In the genomic region with DNA sequence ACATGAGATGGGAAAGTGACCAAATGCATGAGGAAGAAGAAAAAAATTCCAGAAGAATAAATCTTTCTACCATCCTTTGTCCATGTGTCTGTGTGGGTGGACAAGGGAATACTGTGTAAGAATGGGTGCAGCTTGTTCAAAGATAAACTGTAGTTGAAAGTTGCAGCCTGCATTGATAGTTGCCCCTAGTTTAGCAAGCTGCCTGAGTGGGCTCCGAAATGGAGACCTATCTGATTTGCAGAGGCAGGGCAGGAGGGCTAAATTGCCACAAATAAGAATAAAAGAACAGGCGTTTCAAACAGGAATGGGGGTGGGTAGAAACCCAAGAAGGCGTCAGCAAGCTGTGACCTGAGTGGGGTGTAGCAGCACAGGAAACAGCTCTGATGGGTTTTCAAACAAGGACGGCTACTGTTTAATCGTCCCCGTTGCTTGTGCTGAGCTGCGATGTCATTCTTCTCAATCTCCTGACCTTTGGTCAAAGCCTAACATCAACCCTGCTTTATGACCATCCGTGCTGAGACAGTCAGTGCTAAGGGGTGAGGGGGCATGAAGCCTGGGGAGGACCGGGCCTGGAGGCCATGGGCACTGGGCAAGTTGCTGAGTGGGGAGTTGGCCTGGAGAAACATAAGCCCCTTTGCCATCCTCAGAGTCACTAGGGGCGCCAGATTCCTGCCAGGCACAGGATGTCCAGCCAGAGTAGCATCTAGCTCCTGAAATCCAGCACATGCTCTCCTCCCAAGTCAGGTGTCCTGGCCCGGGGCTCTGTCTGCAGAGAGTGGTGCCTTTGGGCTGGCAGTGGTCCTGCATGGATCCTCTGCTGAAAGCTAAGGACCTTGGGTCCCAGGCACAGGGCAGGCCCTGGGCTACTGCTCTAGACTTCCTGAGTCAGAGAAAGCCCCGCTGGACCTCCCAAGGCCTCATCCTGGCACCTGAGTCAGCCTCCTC, we compare ENCODE assay signal across 1 cellular context.
TF ChIP-seq lines count a peak whose summit lies in the region.

No MANE protein-coding gene starts in this region.

TF ChIP-seq in HepG2, 621 proteins besides CTCF, POLR2A, EP300 and RAD21 (continued from another document and continues in another):
- TF ChIP-seq ZNF615 (CRISPR knock-in tag; IDR thresholded peaks at IDR 0.05; ENCODE audit: borderline replicate concordance) (no peak), ATF1 (CRISPR knock-in tag; IDR thresholded peaks at IDR 0.05) (no peak), ZNF512 (CRISPR knock-in tag; IDR thresholded peaks at IDR 0.05) (no peak), ZNF230 (CRISPR knock-in tag; IDR thresholded peaks at IDR 0.05) (no peak), AKAP8 (CRISPR knock-in tag; IDR thresholded peaks at IDR 0.05) (no peak), RARG (CRISPR knock-in tag; IDR thresholded peaks at IDR 0.05; ENCODE audit: low read depth) (no peak), ZNF781 (CRISPR knock-in tag; IDR thresholded peaks at IDR 0.05; ENCODE audit: borderline replicate concordance, not compliant biosample characterization) (no peak), GZF1 (CRISPR knock-in tag; IDR thresholded peaks at IDR 0.05) (no peak), ZNF543 (CRISPR knock-in tag; IDR thresholded peaks at IDR 0.05) (peak; percentile 64; the same call in 1 of the 2 replicates), ZNF335 (CRISPR knock-in tag; IDR thresholded peaks at IDR 0.05) (no peak), ARNTL (CRISPR knock-in tag; IDR thresholded peaks at IDR 0.05) (no peak), ZFP90 (CRISPR knock-in tag; IDR thresholded peaks at IDR 0.05; ENCODE audit: borderline replicate concordance) (0 out of 2 replicates have a peak, but pooled peaks have one; percentile 51), JUN (CRISPR knock-in tag; IDR thresholded peaks at IDR 0.05) (no peak), YEATS4 (CRISPR knock-in tag; IDR thresholded peaks at IDR 0.05; ENCODE audit: borderline replicate concordance) (no peak), SPEN (CRISPR knock-in tag; IDR thresholded peaks at IDR 0.05; ENCODE audit: low read depth) (peak; percentile 41; the same call in 1 of the 2 replicates), ZNF746 (CRISPR knock-in tag; IDR thresholded peaks at IDR 0.05) (peak; percentile 68; the same call in 1 of the 2 replicates), KLF11 (CRISPR knock-in tag; IDR thresholded peaks at IDR 0.05) (no peak), NR1H2 (CRISPR knock-in tag; IDR thresholded peaks at IDR 0.05; ENCODE audit: borderline replicate concordance, low read depth) (no peak), ZSCAN30 (CRISPR knock-in tag; IDR thresholded peaks at IDR 0.05) (no peak), CBX1 (IDR thresholded peaks at IDR 0.05; ENCODE audit: low read depth) (no peak), NR2C2 (CRISPR knock-in tag; IDR thresholded peaks at IDR 0.05; ENCODE audit: borderline replicate concordance) (peak; percentile 38; the same call in 1 of the 2 replicates), ZNF768 (CRISPR knock-in tag; IDR thresholded peaks at IDR 0.05) (peak; percentile 33; the same call in 1 of the 2 replicates), ZNF644 (CRISPR knock-in tag; IDR thresholded peaks at IDR 0.05; ENCODE audit: low read depth) (no peak), DMAP1 (CRISPR knock-in tag; IDR thresholded peaks at IDR 0.05) (peak; percentile 32; the same call in 1 of the 2 replicates), ZMAT3 (CRISPR knock-in tag; conservative IDR thresholded peaks at IDR 0.05) (no peak), ZBTB46 (CRISPR knock-in tag; IDR thresholded peaks at IDR 0.05; ENCODE audit: borderline replicate concordance) (no peak), ZBTB7B (CRISPR knock-in tag; IDR thresholded peaks at IDR 0.05) (peak; percentile 46), ZFY (CRISPR knock-in tag; IDR thresholded peaks at IDR 0.05) (peak; percentile 53), MED13 (CRISPR knock-in tag; IDR thresholded peaks at IDR 0.05) (no peak), ARID2 (CRISPR knock-in tag; IDR thresholded peaks at IDR 0.05; ENCODE audit: borderline replicate concordance) (0 out of 2 replicates have a peak, but pooled peaks have one; percentile 50), ZNF782 (CRISPR knock-in tag; IDR thresholded peaks at IDR 0.05; ENCODE audit: borderline replicate concordance) (no peak; the same call in 1 of the 2 replicates), SOX6 (IDR thresholded peaks at IDR 0.05) (no peak), SOX6 (CRISPR knock-in tag; IDR thresholded peaks at IDR 0.05) (peak; percentile 62), SALL1 (CRISPR knock-in tag; IDR thresholded peaks at IDR 0.05) (peak; percentile 79), RFXAP (CRISPR knock-in tag; IDR thresholded peaks at IDR 0.05; ENCODE audit: borderline replicate concordance) (no peak)
- TF ChIP-seq, protein P1, sequence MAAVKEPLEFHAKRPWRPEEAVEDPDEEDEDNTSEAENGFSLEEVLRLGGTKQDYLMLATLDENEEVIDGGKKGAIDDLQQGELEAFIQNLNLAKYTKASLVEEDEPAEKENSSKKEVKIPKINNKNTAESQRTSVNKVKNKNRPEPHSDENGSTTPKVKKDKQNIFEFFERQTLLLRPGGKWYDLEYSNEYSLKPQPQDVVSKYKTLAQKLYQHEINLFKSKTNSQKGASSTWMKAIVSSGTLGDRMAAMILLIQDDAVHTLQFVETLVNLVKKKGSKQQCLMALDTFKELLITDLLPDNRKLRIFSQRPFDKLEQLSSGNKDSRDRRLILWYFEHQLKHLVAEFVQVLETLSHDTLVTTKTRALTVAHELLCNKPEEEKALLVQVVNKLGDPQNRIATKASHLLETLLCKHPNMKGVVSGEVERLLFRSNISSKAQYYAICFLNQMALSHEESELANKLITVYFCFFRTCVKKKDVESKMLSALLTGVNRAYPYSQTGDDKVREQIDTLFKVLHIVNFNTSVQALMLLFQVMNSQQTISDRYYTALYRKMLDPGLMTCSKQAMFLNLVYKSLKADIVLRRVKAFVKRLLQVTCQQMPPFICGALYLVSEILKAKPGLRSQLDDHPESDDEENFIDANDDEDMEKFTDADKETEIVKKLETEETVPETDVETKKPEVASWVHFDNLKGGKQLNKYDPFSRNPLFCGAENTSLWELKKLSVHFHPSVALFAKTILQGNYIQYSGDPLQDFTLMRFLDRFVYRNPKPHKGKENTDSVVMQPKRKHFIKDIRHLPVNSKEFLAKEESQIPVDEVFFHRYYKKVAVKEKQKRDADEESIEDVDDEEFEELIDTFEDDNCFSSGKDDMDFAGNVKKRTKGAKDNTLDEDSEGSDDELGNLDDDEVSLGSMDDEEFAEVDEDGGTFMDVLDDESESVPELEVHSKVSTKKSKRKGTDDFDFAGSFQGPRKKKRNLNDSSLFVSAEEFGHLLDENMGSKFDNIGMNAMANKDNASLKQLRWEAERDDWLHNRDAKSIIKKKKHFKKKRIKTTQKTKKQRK (IDR thresholded peaks at IDR 0.05; ENCODE audit: low read length) = no peak
- TF ChIP-seq, protein P2, sequence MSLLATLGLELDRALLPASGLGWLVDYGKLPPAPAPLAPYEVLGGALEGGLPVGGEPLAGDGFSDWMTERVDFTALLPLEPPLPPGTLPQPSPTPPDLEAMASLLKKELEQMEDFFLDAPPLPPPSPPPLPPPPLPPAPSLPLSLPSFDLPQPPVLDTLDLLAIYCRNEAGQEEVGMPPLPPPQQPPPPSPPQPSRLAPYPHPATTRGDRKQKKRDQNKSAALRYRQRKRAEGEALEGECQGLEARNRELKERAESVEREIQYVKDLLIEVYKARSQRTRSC (CRISPR knock-in tag; IDR thresholded peaks at IDR 0.05; ENCODE audit: low read depth) = no peak
- TF ChIP-seq, protein P3, sequence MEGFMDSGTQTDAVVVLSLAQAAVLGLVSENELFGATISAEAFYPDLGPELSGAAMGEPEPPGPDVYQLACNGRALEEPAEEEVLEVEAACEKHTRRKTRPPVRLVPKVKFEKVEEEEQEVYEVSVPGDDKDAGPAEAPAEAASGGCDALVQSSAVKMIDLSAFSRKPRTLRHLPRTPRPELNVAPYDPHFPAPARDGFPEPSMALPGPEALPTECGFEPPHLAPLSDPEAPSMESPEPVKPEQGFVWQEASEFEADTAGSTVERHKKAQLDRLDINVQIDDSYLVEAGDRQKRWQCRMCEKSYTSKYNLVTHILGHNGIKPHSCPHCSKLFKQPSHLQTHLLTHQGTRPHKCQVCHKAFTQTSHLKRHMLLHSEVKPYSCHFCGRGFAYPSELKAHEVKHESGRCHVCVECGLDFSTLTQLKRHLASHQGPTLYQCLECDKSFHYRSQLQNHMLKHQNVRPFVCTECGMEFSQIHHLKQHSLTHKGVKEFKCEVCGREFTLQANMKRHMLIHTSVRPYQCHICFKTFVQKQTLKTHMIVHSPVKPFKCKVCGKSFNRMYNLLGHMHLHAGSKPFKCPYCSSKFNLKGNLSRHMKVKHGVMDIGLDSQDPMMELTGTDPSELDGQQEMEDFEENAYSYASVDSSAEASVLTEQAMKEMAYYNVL (CRISPR knock-in tag; IDR thresholded peaks at IDR 0.05; ENCODE audit: borderline replicate concordance) = peak; percentile 57; the same call in 1 of the 2 replicates
- TF ChIP-seq, protein P4, sequence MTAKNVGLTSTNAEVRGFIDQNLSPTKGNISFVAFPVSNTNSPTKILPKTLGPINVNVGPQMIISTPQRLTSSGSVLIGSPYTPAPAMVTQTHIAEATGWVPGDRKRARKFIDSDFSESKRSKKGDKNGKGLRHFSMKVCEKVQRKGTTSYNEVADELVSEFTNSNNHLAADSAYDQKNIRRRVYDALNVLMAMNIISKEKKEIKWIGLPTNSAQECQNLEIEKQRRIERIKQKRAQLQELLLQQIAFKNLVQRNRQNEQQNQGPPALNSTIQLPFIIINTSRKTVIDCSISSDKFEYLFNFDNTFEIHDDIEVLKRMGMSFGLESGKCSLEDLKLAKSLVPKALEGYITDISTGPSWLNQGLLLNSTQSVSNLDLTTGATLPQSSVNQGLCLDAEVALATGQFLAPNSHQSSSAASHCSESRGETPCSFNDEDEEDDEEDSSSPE (CRISPR knock-in tag; IDR thresholded peaks at IDR 0.05) = no peak
- TF ChIP-seq, protein P5, sequence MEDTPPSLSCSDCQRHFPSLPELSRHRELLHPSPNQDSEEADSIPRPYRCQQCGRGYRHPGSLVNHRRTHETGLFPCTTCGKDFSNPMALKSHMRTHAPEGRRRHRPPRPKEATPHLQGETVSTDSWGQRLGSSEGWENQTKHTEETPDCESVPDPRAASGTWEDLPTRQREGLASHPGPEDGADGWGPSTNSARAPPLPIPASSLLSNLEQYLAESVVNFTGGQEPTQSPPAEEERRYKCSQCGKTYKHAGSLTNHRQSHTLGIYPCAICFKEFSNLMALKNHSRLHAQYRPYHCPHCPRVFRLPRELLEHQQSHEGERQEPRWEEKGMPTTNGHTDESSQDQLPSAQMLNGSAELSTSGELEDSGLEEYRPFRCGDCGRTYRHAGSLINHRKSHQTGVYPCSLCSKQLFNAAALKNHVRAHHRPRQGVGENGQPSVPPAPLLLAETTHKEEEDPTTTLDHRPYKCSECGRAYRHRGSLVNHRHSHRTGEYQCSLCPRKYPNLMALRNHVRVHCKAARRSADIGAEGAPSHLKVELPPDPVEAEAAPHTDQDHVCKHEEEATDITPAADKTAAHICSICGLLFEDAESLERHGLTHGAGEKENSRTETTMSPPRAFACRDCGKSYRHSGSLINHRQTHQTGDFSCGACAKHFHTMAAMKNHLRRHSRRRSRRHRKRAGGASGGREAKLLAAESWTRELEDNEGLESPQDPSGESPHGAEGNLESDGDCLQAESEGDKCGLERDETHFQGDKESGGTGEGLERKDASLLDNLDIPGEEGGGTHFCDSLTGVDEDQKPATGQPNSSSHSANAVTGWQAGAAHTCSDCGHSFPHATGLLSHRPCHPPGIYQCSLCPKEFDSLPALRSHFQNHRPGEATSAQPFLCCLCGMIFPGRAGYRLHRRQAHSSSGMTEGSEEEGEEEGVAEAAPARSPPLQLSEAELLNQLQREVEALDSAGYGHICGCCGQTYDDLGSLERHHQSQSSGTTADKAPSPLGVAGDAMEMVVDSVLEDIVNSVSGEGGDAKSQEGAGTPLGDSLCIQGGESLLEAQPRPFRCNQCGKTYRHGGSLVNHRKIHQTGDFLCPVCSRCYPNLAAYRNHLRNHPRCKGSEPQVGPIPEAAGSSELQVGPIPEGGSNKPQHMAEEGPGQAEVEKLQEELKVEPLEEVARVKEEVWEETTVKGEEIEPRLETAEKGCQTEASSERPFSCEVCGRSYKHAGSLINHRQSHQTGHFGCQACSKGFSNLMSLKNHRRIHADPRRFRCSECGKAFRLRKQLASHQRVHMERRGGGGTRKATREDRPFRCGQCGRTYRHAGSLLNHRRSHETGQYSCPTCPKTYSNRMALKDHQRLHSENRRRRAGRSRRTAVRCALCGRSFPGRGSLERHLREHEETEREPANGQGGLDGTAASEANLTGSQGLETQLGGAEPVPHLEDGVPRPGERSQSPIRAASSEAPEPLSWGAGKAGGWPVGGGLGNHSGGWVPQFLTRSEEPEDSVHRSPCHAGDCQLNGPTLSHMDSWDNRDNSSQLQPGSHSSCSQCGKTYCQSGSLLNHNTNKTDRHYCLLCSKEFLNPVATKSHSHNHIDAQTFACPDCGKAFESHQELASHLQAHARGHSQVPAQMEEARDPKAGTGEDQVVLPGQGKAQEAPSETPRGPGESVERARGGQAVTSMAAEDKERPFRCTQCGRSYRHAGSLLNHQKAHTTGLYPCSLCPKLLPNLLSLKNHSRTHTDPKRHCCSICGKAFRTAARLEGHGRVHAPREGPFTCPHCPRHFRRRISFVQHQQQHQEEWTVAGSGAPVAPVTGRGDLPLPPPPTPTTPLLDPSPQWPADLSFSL (CRISPR knock-in tag; IDR thresholded peaks at IDR 0.05) = no peak
